In the genomic region with DNA sequence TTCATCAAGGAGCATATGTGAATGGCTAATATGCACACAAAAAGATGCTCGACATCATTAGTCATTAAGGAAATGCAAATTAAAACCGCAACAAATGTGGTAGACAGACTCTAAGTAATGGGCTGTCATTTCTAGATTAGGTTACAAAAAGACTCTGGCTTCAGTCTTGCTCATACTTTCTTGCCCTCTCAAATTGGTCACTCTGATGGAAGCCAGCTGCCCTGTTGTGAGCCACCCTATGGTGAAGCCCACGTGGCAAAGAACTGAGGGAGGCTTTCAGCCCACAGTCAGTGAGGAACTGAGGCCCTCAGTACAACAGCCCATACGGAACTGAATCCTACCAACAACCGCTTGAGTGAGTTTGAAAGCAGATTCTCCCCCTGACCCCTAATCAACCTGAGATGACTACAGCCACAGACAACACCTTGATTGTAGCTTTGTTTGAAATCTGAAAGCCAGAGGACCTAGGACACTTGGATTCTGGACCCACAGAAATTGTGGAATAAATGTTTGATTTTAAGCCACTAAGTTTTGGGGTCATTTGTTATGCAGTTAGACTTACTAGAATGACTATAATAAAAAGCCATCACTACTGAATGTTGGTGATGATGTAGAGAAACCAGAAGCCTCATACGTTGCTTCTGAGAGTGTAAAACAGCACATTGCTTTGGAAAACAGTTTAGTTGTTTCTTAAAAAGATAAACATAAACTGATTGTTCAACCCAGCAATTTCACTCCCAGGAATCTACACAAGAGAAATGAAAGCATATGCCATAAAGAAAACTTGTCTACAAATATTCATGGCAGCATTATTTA, we compare ENCODE assay signal across 8 cellular contexts. TPM values are rescaled to one million over a fixed set of nuclear protein-coding genes. Genes with fewer than 3 reads are reported as not detected.
DNase-seq lines count a peak whose midpoint lies in the region; ATAC-seq lines count a peak whose summit lies in the region.
"Had no signal": no experiment of that assay in that cellular context is flagged by ENCODE, and none has a peak within 500 bp of the region (broad histone marks: within the 10 kb centered on the region; RNA-seq: fewer than 3 reads in every experiment).

No MANE protein-coding gene starts in this region.

- peaks cover 13% of the 10 kb centered on the region for H3K4me1 Mint-ChIP-seq in memory B cell

- no peaks in the 10 kb centered on the region for H3K9me3 Mint-ChIP-seq in memory B cell

- peaks cover 2% of the 10 kb centered on the region for H3K27me3 Mint-ChIP-seq in memory B cell

- DNase-seq in HT1080 (ENCODE audit: low read depth) (peak; percentile 55), memory B cell (ENCODE audit: low spot score in 2 of 2) (peak; percentile 39 to 46), HK-2 (ENCODE audit: unreplicated experiment) (no peak), SHP77 treated with DMSO at 0.1 percent for 48 hours (lab: John Stamatoyannopoulos, UW) (no peak), NCI-H1436 treated with DMSO at 0.1 percent for 48 hours (lab: John Stamatoyannopoulos, UW) (no peak)
- DNase-seq: right lobe of liver had no signal

- peak overlapping the region; percentile 76 for H3K27ac Mint-ChIP-seq in memory B cell

- peaks cover 3% of the 10 kb centered on the region for H3K36me3 Mint-ChIP-seq in memory B cell

- ATAC-seq in GM18868 (IDR thresholded peaks at IDR 0.05; ENCODE audit: unreplicated experiment), result peak; percentile 99
- peak; percentile 79 for ATAC-seq in GM21737 (IDR thresholded peaks at IDR 0.05; ENCODE audit: unreplicated experiment)
- peak; percentile 98 for ATAC-seq in memory B cell (ENCODE audit: low read depth)

- H3K4me3 Mint-ChIP-seq in memory B cell, result peak overlapping the region; percentile 61

RNA-seq across cellular contexts. Expression of a gene that starts 45.7 kb away (rescaled TPM):
- total RNA-seq in HT1080 (2014; rRNA removed; shearing (Covaris generic)), result 2.2 and 6.8 TPM in 2 replicates
- 2.1 and 2.8 TPM in 2 replicates for polyA plus RNA-seq in HT1080 (2015; cell fraction: cytosol; rRNA removed)
- polyA plus RNA-seq in HT1080 (2015; cell fraction: nucleus; rRNA removed), result 3.5 and 4.2 TPM in 2 replicates

RNA-seq across cellular contexts. Expression of a gene that starts 55.3 kb away (rescaled TPM):
- total RNA-seq in HT1080 (2014; rRNA removed; shearing (Covaris generic)), result 1.7 and 2.6 TPM in 2 replicates
- polyA plus RNA-seq in HT1080 (2015; cell fraction: cytosol; rRNA removed), result 2.5 and 2.6 TPM in 2 replicates
- polyA plus RNA-seq in HT1080 (2015; cell fraction: nucleus; rRNA removed), result 1.8 and 2.1 TPM in 2 replicates

Comparison
In these comparisons a context has a peak if more than half of its experiments do, and no peak if none do; other contexts are left out.
1. DNase-seq: peak in HT1080 (single experiment) and memory B cell (2 of 2); none in HK-2 (single experiment), SHP77 treated with DMSO at 0.1 percent for 48 hours (single experiment) and NCI-H1436 treated with DMSO at 0.1 percent for 48 hours (single experiment).
2. Peak in every context shown above with its lines, with median percentiles within 50 percentile points of each other: ATAC-seq.